ENCODE assay signal across 9 cellular contexts in genomic region chr11:67312187-67313021, GRCh38. TPM values are rescaled to one million over a fixed set of nuclear protein-coding genes. Genes with fewer than 3 reads are reported as not detected.
DNase-seq lines count a peak whose midpoint lies in the region; ATAC-seq, FAIRE-seq and TF ChIP-seq lines count a peak whose summit lies in the region.
"Had no signal": no experiment of that assay in that cellular context is flagged by ENCODE, and none has a peak within 500 bp of the region (broad histone marks: within the 10 kb centered on the region; RNA-seq: fewer than 3 reads in every experiment).

No MANE protein-coding gene starts in this region.

- ATAC-seq in WTC11, result no peak
- ATAC-seq in GM21717 (IDR thresholded peaks at IDR 0.05; ENCODE audit: unreplicated experiment), result no peak

- H3K36me3 ChIP-seq in duodenal mucosa (ENCODE audit: control insufficient read depth in 1 of 2, insufficient read depth in 2 of 2, low read length in 2 of 2), result peaks cover 12 to 43% of the 10 kb centered on the region in 2 donors

- H3K4me3 Mint-ChIP-seq in WTC11, result no peak overlapping the region
- no peak overlapping the region for H3K4me3 Mint-ChIP-seq in glutamatergic neuron (ENCODE audit: unreplicated experiment)

- H3K4me1 Mint-ChIP-seq in WTC11 (no peaks in the 10 kb centered on the region), glutamatergic neuron (ENCODE audit: low read depth, unreplicated experiment) (no peaks in the 10 kb centered on the region)

- DNase-seq in KBM-7 (peak; percentile 85), WTC11 (ENCODE audit: low spot score) (no peak), AG08395 (ENCODE audit: low spot score) (no peak), urothelium cell line (ENCODE audit: low spot score) (no peak), glutamatergic neuron (no peak)
- peak; percentile 51 for DNase-seq in stimulated activated CD8-positive, alpha-beta memory T cell treated with anti-CD3 and anti-CD28 coated beads, Interleukin-12 subunit alpha, Interleukin-12 subunit beta, amount 100 ng/mL, for 1 hour (ENCODE audit: low read depth)
- DNase-seq: thyroid gland had no signal

- H3K9me3 Mint-ChIP-seq in WTC11 (no peaks in the 10 kb centered on the region), glutamatergic neuron (ENCODE audit: unreplicated experiment) (peaks cover 4% of the 10 kb centered on the region)

- H3K4me1 ChIP-seq in duodenal mucosa (ENCODE audit: control insufficient read depth in 1 of 2, insufficient read depth in 2 of 2, low read length in 2 of 2), result peaks cover 13 to 15% of the 10 kb centered on the region in 2 donors

- POLR2A ChIA-PET in WTC11 (lab: Charles Lee), result no interaction called here

- no peak overlapping the region for H3K9ac ChIP-seq in duodenal mucosa (ENCODE audit: low read depth in 1 of 2, low read length in 2 of 2)

- peaks cover 13% of the 10 kb centered on the region for H3K27me3 Mint-ChIP-seq in WTC11 (ENCODE audit: low read depth)
- peaks cover 2% of the 10 kb centered on the region for H3K27me3 Mint-ChIP-seq in glutamatergic neuron (ENCODE audit: unreplicated experiment)

- peaks cover 2% of the 10 kb centered on the region; the same call in 1 of the 2 replicates for H3K36me3 Mint-ChIP-seq in WTC11
- no peaks in the 10 kb centered on the region for H3K36me3 Mint-ChIP-seq in glutamatergic neuron (ENCODE audit: unreplicated experiment)

- H3K4me3 ChIP-seq in duodenal mucosa (ENCODE audit: low read depth in 1 of 2, low read length in 2 of 2), result no peak overlapping the region
- H3K4me3 ChIP-seq: thyroid gland had no signal

- no peaks in the 10 kb centered on the region for H3K9me3 ChIP-seq in duodenal mucosa (ENCODE audit: control insufficient read depth in 1 of 2, low read length in 2 of 2)
- H3K9me3 ChIP-seq: thyroid gland had no signal

- no peak overlapping the region for H3K27ac Mint-ChIP-seq in WTC11
- H3K27ac Mint-ChIP-seq in glutamatergic neuron (ENCODE audit: unreplicated experiment), result no peak overlapping the region

- no peak for TF ChIP-seq CTCF in WTC11 (IDR thresholded peaks at IDR 0.05)
- no peak for TF ChIP-seq CTCF in glutamatergic neuron (IDR thresholded peaks at IDR 0.05; ENCODE audit: partially characterized antibody, unreplicated experiment)

- H3K27me3 ChIP-seq in duodenal mucosa (ENCODE audit: control insufficient read depth in 1 of 2, insufficient read depth in 2 of 2, low read length in 2 of 2), result no peaks in the 10 kb centered on the region
- H3K27me3 ChIP-seq: thyroid gland had no signal

- in situ Hi-C loops in KBM-7 (cut with MboI; ENCODE audit: low pct_unique_long_range_greater_than_20kb, low sequenced_read_pairs), result no loop called here

- CTCF ChIA-PET in WTC11 (lab: Charles Lee), result no interaction called here

- H3K27ac ChIP-seq in duodenal mucosa (ENCODE audit: low read depth, low read length), result peak overlapping the region; percentile 55
- H3K27ac ChIP-seq: thyroid gland had no signal

- no peak for FAIRE-seq in urothelium cell line (lab: Jason Lieb, UNC)

TF ChIP-seq in WTC11, 78 proteins besides CTCF, POLR2A, EP300 and RAD21:
- TF ChIP-seq FOXK1 (CRISPR knock-in tag; IDR thresholded peaks at IDR 0.05), result no peak
- TF ChIP-seq ZNF232 (CRISPR knock-in tag; IDR thresholded peaks at IDR 0.05), result no peak
- no peak for TF ChIP-seq IRF1 (CRISPR knock-in tag; IDR thresholded peaks at IDR 0.05)
- TF ChIP-seq, protein P1, sequence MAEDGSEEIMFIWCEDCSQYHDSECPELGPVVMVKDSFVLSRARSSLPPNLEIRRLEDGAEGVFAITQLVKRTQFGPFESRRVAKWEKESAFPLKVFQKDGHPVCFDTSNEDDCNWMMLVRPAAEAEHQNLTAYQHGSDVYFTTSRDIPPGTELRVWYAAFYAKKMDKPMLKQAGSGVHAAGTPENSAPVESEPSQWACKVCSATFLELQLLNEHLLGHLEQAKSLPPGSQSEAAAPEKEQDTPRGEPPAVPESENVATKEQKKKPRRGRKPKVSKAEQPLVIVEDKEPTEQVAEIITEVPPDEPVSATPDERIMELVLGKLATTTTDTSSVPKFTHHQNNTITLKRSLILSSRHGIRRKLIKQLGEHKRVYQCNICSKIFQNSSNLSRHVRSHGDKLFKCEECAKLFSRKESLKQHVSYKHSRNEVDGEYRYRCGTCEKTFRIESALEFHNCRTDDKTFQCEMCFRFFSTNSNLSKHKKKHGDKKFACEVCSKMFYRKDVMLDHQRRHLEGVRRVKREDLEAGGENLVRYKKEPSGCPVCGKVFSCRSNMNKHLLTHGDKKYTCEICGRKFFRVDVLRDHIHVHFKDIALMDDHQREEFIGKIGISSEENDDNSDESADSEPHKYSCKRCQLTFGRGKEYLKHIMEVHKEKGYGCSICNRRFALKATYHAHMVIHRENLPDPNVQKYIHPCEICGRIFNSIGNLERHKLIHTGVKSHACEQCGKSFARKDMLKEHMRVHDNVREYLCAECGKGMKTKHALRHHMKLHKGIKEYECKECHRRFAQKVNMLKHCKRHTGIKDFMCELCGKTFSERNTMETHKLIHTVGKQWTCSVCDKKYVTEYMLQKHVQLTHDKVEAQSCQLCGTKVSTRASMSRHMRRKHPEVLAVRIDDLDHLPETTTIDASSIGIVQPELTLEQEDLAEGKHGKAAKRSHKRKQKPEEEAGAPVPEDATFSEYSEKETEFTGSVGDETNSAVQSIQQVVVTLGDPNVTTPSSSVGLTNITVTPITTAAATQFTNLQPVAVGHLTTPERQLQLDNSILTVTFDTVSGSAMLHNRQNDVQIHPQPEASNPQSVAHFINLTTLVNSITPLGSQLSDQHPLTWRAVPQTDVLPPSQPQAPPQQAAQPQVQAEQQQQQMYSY (CRISPR knock-in tag; IDR thresholded peaks at IDR 0.05), result peak; percentile 52

RNA-seq across cellular contexts. Expression of gene SSH3, which starts 9.1 kb away (rescaled TPM):
- 34.8 to 43.4 TPM (median 42.3 TPM) in 3 replicates for total RNA-seq in WTC11 (2021)
- total RNA-seq in glutamatergic neuron (ENCODE audit: unreplicated experiment), result 8.3 TPM

RNA-seq across cellular contexts. Expression of gene ANKRD13D, which starts 23.3 kb away (rescaled TPM):
- 36.8 to 55.5 TPM (median 42.4 TPM) in 3 replicates for total RNA-seq in WTC11 (2021)
- 109 TPM for total RNA-seq in glutamatergic neuron (ENCODE audit: unreplicated experiment)

RNA-seq across cellular contexts. Expression of gene POLD4, which starts 40.9 kb away (rescaled TPM):
- 30.3 to 38.3 TPM (median 37.7 TPM) in 3 replicates for total RNA-seq in WTC11 (2021)
- 15.4 TPM for total RNA-seq in glutamatergic neuron (ENCODE audit: unreplicated experiment)

RNA-seq across cellular contexts. Expression of gene GRK2, which starts 46.1 kb away (rescaled TPM):
- 59.4 to 68.1 TPM (median 61.4 TPM) in 3 replicates for total RNA-seq in WTC11 (2021)
- 52.2 TPM for total RNA-seq in glutamatergic neuron (ENCODE audit: unreplicated experiment)

Comparison
In these comparisons a context has a peak if more than half of its experiments do, and no peak if none do; other contexts are left out.
1. DNase-seq: peak in KBM-7 (single experiment) and stimulated activated CD8-positive, alpha-beta memory T cell treated with anti-CD3 and anti-CD28 coated beads, Interleukin-12 subunit alpha, Interleukin-12 subunit beta, amount 100 ng/mL, for 1 hour (single experiment); none in WTC11 (single experiment), AG08395 (single experiment), urothelium cell line (single experiment) and glutamatergic neuron (single experiment).